Comparison of ENCODE assay signal across 8 cellular contexts in the genomic region with DNA sequence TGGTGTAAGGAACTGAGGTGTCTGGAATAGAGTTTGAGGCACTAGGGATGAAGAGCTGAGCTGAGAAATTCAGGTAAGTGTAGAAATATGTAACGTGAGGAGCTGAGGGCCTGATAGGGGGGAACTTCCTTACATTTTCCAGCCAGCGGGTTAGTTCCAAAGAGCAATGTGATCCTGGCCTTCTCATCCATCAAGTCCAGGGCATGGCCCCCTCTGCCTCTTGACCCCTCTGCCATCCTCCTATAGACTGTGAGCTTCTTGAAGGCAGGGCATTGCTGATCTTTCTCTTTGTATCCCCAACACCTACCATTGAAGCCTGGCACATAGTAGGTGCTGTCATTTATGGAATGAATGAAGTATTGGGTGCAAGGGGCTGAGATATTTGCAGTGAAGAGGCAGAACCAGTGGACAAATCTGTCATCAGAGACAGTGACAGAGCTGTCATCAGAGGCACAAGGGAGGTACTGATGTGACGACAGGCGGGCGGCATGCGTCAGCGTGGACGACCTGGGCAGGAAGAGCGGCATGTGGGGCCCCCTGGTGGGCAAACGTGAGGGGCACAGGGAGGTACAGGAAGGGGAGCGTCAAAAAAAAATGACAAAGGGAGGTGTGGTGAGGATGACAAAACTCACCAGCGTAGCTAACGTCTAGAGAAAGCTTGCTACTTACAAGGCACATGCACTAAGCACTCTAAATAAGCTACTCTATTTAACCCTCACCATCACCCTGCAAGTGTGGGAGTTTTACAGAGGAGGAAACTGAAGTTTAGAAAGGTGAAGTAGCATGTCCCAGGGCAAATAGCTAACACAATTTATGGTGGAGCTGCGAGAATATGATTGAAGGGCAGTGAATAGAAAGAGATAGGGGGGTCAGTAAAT. TPM values are rescaled to one million over a fixed set of nuclear protein-coding genes. Genes with fewer than 3 reads are reported as not detected.
DNase-seq lines count a peak whose midpoint lies in the region; ATAC-seq, FAIRE-seq and TF ChIP-seq lines count a peak whose summit lies in the region.

No MANE protein-coding gene starts in this region.

- H3K4me3 ChIP-seq in WI38 (ENCODE audit: low read depth, low read length) (no peak overlapping the region), kidney (ENCODE audit: low read length in 2 of 2) (no peak overlapping the region)

- H3K9me3 ChIP-seq in kidney (ENCODE audit: control insufficient read depth in 1 of 2, low read length in 2 of 2): no peaks in the 10 kb centered on the region

- peaks cover 27% of the 10 kb centered on the region for H3K4me1 Mint-ChIP-seq in MCF 10A (ENCODE audit: insufficient read depth, unreplicated experiment)

- H3K4me3 Mint-ChIP-seq in MCF 10A (ENCODE audit: unreplicated experiment): no peak overlapping the region

- no peaks in the 10 kb centered on the region for H3K9me3 Mint-ChIP-seq in MCF 10A (ENCODE audit: unreplicated experiment)

- H3K4me1 ChIP-seq in kidney (ENCODE audit: control insufficient read depth in 1 of 2, insufficient read depth in 1 of 2, low read depth in 1 of 2, low read length in 2 of 2): no peaks in the 10 kb centered on the region

- no TSS peak for BruUV-seq in MCF 10A (replicated peaks; lab: Mats Ljungman, UMichigan)

- intact Hi-C loops in MCF 10A (cut with micrococcal nuclease): loop anchor here (1.0 to 2.0 kb wide), 4 partner anchors 30 to 105 kb away; partner anchors contain the start of genes NDST2 and ZSWIM8
- intact Hi-C loops in kidney (cut with DNase I): loop anchor here (10.0 kb wide), 1 partner anchor 65 kb away; no protein-coding TSS in a partner anchor

- DNase-seq in SHP77 (lab: John Stamatoyannopoulos, UW) (peak; percentile 21 to 29), SHP77 treated with DMSO at 0.1 percent for 48 hours (lab: John Stamatoyannopoulos, UW) (no peak), NCI-H2107 (lab: John Stamatoyannopoulos, UW) (peak; percentile 58), MCF 10A (ENCODE audit: unreplicated experiment) (peak; percentile 87), kidney (peak; percentile 95)
- DNase-seq in stimulated activated CD4-positive, alpha-beta T cell treated with anti-CD3 and anti-CD28 coated beads, Interleukin-1b, Interleukin-23, amount 100 ng/mL, for 4 hours (ENCODE audit: low read depth in 2 of 2): peak; percentile 90 to 92

- CTCF ChIA-PET in MCF 10A (lab: Yijun Ruan, JAX): interaction anchor here (0.6 to 21.1 kb wide), 42 partner anchors 9 to 1479 kb away, joined by 3 to 658 read pairs (median 4); a partner anchor contains a TSS

- TF ChIP-seq CTCF in WI38 (IDR thresholded peaks at IDR 0.05; ENCODE audit: low read depth, low read length): peak; percentile 87
- peak; percentile 87 for TF ChIP-seq CTCF in MCF 10A (IDR thresholded peaks at IDR 0.05; ENCODE audit: unreplicated experiment)
- TF ChIP-seq CTCF in kidney (IDR thresholded peaks at IDR 0.05; ENCODE audit: borderline replicate concordance, extremely low read depth, insufficient read depth): peak; percentile 90

- POLR2A ChIA-PET in MCF 10A (lab: Yijun Ruan, JAX): interaction anchor here (0.8 to 1.8 kb wide), 6 partner anchors 15 to 202 kb away, joined by 3 to 5 read pairs (median 3); partner anchors contain the start of gene VCL

- peak; percentile 82 for ATAC-seq in HG02884 (IDR thresholded peaks at IDR 0.05; ENCODE audit: unreplicated experiment)

- no peak overlapping the region for H3K27ac ChIP-seq in kidney (ENCODE audit: low read depth in 2 of 2, low read length in 2 of 2)

- H3K36me3 ChIP-seq in kidney (ENCODE audit: control insufficient read depth in 1 of 2, insufficient read depth in 2 of 2, low read length in 2 of 2): no peaks in the 10 kb centered on the region

- H3K9ac ChIP-seq in kidney (ENCODE audit: low read length in 2 of 2): no peak overlapping the region

- FAIRE-seq in kidney (lab: Jason Lieb, UNC): no peak

- H3K36me3 Mint-ChIP-seq in MCF 10A (ENCODE audit: insufficient read depth, unreplicated experiment): no peaks in the 10 kb centered on the region

- H3K27me3 Mint-ChIP-seq in MCF 10A (ENCODE audit: insufficient read depth, unreplicated experiment): no peaks in the 10 kb centered on the region

- no peak overlapping the region for H3K27ac Mint-ChIP-seq in MCF 10A (ENCODE audit: low read depth, unreplicated experiment)

RNA-seq across cellular contexts. Expression of gene CAMK2G, which starts 5.2 kb away (rescaled TPM):
- total RNA-seq in MCF 10A (2022) (10.9 and 13.7 TPM in 2 replicates), kidney (29.1 TPM)
- 21.0 TPM for polyA plus RNA-seq in kidney (ENCODE audit: insufficient read depth, low read depth, low replicate concordance)

RNA-seq across cellular contexts. Expression of gene PLAU, which starts 31.4 kb away (rescaled TPM):
- total RNA-seq in MCF 10A (2022): 17.3 and 30.6 TPM in 2 replicates
- 40.8 TPM for total RNA-seq in kidney
- polyA plus RNA-seq in kidney (ENCODE audit: insufficient read depth, low read depth, low replicate concordance): 82.5 TPM
